2 cellular contexts compared by ENCODE assay signal in genomic region chr10:132909491-132910071, GRCh38.
TF ChIP-seq lines count a peak whose summit lies in the region.

No MANE protein-coding gene starts in this region.

TF ChIP-seq in HepG2, 621 proteins besides CTCF, POLR2A, EP300 and RAD21:
- TF ChIP-seq KLF9 (CRISPR knock-in tag; IDR thresholded peaks at IDR 0.05; ENCODE audit: low read depth): no peak
- no peak for TF ChIP-seq FOXO1 (CRISPR knock-in tag; IDR thresholded peaks at IDR 0.05)
- TF ChIP-seq RORA (CRISPR knock-in tag; IDR thresholded peaks at IDR 0.05): no peak
- no peak for TF ChIP-seq TARDBP (CRISPR knock-in tag; IDR thresholded peaks at IDR 0.05)
- no peak for TF ChIP-seq DNMT1 (CRISPR knock-in tag; IDR thresholded peaks at IDR 0.05)
- TF ChIP-seq ZMYM2 (CRISPR knock-in tag; IDR thresholded peaks at IDR 0.05): no peak
- TF ChIP-seq PAX8 (CRISPR knock-in tag; IDR thresholded peaks at IDR 0.05; ENCODE audit: borderline replicate concordance): no peak
- no peak for TF ChIP-seq ATF6 (CRISPR knock-in tag; conservative IDR thresholded peaks at IDR 0.05)
- TF ChIP-seq PCBP2 (optimal IDR thresholded peaks at IDR 0.05; ENCODE audit: low read depth, low read length, poor library complexity, severe bottlenecking): no peak
- TF ChIP-seq DMAP1 (CRISPR knock-in tag; IDR thresholded peaks at IDR 0.05): no peak
- no peak for TF ChIP-seq ZNF282 (IDR thresholded peaks at IDR 0.05; ENCODE audit: partially characterized antibody)
- no peak for TF ChIP-seq ZNF230 (CRISPR knock-in tag; IDR thresholded peaks at IDR 0.05)
- TF ChIP-seq THYN1 (CRISPR knock-in tag; IDR thresholded peaks at IDR 0.05; ENCODE audit: borderline replicate concordance, low read depth): no peak
- no peak for TF ChIP-seq ZNF496 (CRISPR knock-in tag; IDR thresholded peaks at IDR 0.05; ENCODE audit: insufficient replicate concordance)
- no peak for TF ChIP-seq IRF2 (CRISPR knock-in tag; IDR thresholded peaks at IDR 0.05)
- no peak for TF ChIP-seq ZNF709 (CRISPR knock-in tag; IDR thresholded peaks at IDR 0.05)
- TF ChIP-seq TRIM22 (IDR thresholded peaks at IDR 0.05): no peak
- no peak for TF ChIP-seq ZSCAN29 (CRISPR knock-in tag; conservative IDR thresholded peaks at IDR 0.05)

TF ChIP-seq in H1, 55 proteins besides CTCF, POLR2A, EP300 and RAD21:
- TF ChIP-seq SIN3A (conservative IDR thresholded peaks at IDR 0.05 in 1 of 2, IDR thresholded peaks at IDR 0.05 in 1 of 2; ENCODE audit: low read depth in 1 of 2, low read length in 2 of 2) (no peak), CBX5 (IDR thresholded peaks at IDR 0.05; ENCODE audit: low read depth, low read length) (no peak), SP2 (IDR thresholded peaks at IDR 0.05; ENCODE audit: low read length) (no peak), JUN (IDR thresholded peaks at IDR 0.05; ENCODE audit: low read depth, low read length) (no peak), PHF8 (conservative IDR thresholded peaks at IDR 0.05; ENCODE audit: low read depth, low read length) (no peak), ASH2L (IDR thresholded peaks at IDR 0.05; ENCODE audit: low read length) (no peak), KDM5A (IDR thresholded peaks at IDR 0.05; ENCODE audit: low read length) (no peak)
